Comparison of ENCODE assay signal across 27 cellular contexts in genomic region chr7:143456992-143457793, GRCh38. TPM values are rescaled to one million over a fixed set of nuclear protein-coding genes. Genes with fewer than 3 reads are reported as not detected.
DNase-seq lines count a peak whose midpoint lies in the region; ATAC-seq and TF ChIP-seq lines count a peak whose summit lies in the region.
"Had no signal": no experiment of that assay in that cellular context is flagged by ENCODE, and none has a peak within 500 bp of the region (broad histone marks: within the 10 kb centered on the region; RNA-seq: fewer than 3 reads in every experiment).

No MANE protein-coding gene starts in this region.

- no peaks in the 10 kb centered on the region for H3K27me3 ChIP-seq in suprapubic skin
- H3K27me3 ChIP-seq: left lung, thyroid gland had no signal

- peaks cover 37% of the 10 kb centered on the region for H3K4me1 ChIP-seq in suprapubic skin
- H3K4me1 ChIP-seq: thyroid gland had no signal

- peak; percentile 47 for DNase-seq in GM03348 (ENCODE audit: low spot score)
- peak; percentile 35 for DNase-seq in astrocyte of the spinal cord (ENCODE audit: low read depth, low spot score)
- DNase-seq in fibroblast of peridontal ligament (ENCODE audit: extremely low read depth): peak; percentile 59
- no peak for DNase-seq in suprapubic skin (ENCODE audit: low spot score in 2 of 2)
- no peak for DNase-seq in activated CD8-positive, alpha-beta memory T cell treated with anti-CD3 and anti-CD28 coated beads, Interleukin-2, amount 50 U/mL, for 4 hours
- no peak for DNase-seq in activated CD4-positive, alpha-beta T cell treated with anti-CD3 and anti-CD28 coated beads, Interleukin-2, amount 50 U/mL, for 48 hours
- DNase-seq: activated CD4-positive, alpha-beta T cell treated with anti-CD3 and anti-CD28 coated beads for 4 hours; activated effector memory CD4-positive, alpha-beta T cell treated with anti-CD3 and anti-CD28 coated beads, Interleukin-2, amount 50 U/mL, for 16 hours; activated naive CD8-positive, alpha-beta T cell treated with anti-CD3 and anti-CD28 coated beads, Interleukin-2, amount 50 U/mL, for 24 hours; head of caudate nucleus; left lung; NCI-H187 treated with DMSO at 0.1 percent for 48 hours; NCI-H226; nephron progenitor cell; OCI-M1; SHP77 treated with DMSO at 0.1 percent for 48 hours; stimulated activated naive CD4-positive, alpha-beta T cell treated with Interleukin-2 at 50 U/mL for 16 hours; T-cell; thyroid gland had no signal

- no peaks in the 10 kb centered on the region for H3K9me3 ChIP-seq in suprapubic skin
- H3K9me3 ChIP-seq: left lung, thyroid gland had no signal

- no peak for TF ChIP-seq CTCF in astrocyte of the spinal cord (IDR thresholded peaks at IDR 0.05; ENCODE audit: low read depth, low read length)
- no peak for TF ChIP-seq CTCF in suprapubic skin (IDR thresholded peaks at IDR 0.05)

- in situ Hi-C loops in astrocyte of the spinal cord (cut with HindIII; ENCODE audit: low sequenced_read_pairs): no loop called here

- no peak for ATAC-seq in HG03097 (IDR thresholded peaks at IDR 0.05; ENCODE audit: low FRiP score, unreplicated experiment)
- ATAC-seq: activated naive CD8-positive, alpha-beta T cell treated with anti-CD3 and anti-CD28 coated beads, Interleukin-2, amount 50 U/mL, for 24 hours; T-cell had no signal

- H3K4me3 ChIP-seq in astrocyte of the spinal cord (ENCODE audit: low read depth, low read length) (no peak overlapping the region), suprapubic skin (no peak overlapping the region)
- H3K4me3 ChIP-seq: left lung, thyroid gland had no signal

- WGBS in suprapubic skin: 76% methylated on average over 4 of the region's 4 CpGs

- H3K27ac ChIP-seq in suprapubic skin: peak overlapping the region; percentile 62
- H3K27ac ChIP-seq: KMS-11, left lung, thyroid gland had no signal

- no peak for TF ChIP-seq EP300 in suprapubic skin (IDR thresholded peaks at IDR 0.05)

- H3K36me3 ChIP-seq in suprapubic skin: no peaks in the 10 kb centered on the region
- H3K36me3 ChIP-seq: left lung, thyroid gland had no signal

- no peak for TF ChIP-seq POLR2A in suprapubic skin (IDR thresholded peaks at IDR 0.05)

RNA-seq across cellular contexts. Expression of gene TAS2R60, which starts 13.9 kb away (rescaled TPM):
- not detected for total RNA-seq in suprapubic skin
- total RNA-seq: B cell, Daoy, dermis microvascular lymphatic vessel endothelial cell, HT1080, left lung, mesothelial cell of epicardium, skeletal muscle tissue, thyroid gland had no signal

RNA-seq across cellular contexts. Expression of gene TAS2R41, which starts 20.5 kb away (rescaled TPM):
- not detected for total RNA-seq in suprapubic skin
- total RNA-seq: B cell, Daoy, dermis microvascular lymphatic vessel endothelial cell, HT1080, left lung, mesothelial cell of epicardium, skeletal muscle tissue, thyroid gland had no signal

RNA-seq across cellular contexts. Expression of gene EPHA1, which starts 48.5 kb away (rescaled TPM):
- total RNA-seq in suprapubic skin: 10 to 100 TPM; 60.9 to 94.4 (median 67.7) TPM
- total RNA-seq: Daoy, dermis microvascular lymphatic vessel endothelial cell had no signal

Comparison
In these comparisons a context has a peak if more than half of its experiments do, and no peak if none do; other contexts are left out.
1. DNase-seq: peak in GM03348 (single experiment), astrocyte of the spinal cord (single experiment) and fibroblast of peridontal ligament (single experiment); none in suprapubic skin (0 of 2), activated CD8-positive, alpha-beta memory T cell treated with anti-CD3 and anti-CD28 coated beads, Interleukin-2, amount 50 U/mL, for 4 hours (single experiment) and activated CD4-positive, alpha-beta T cell treated with anti-CD3 and anti-CD28 coated beads, Interleukin-2, amount 50 U/mL, for 48 hours (0 of 2).